Comparison of ENCODE assay signal across 1 cellular context in the genomic region with DNA sequence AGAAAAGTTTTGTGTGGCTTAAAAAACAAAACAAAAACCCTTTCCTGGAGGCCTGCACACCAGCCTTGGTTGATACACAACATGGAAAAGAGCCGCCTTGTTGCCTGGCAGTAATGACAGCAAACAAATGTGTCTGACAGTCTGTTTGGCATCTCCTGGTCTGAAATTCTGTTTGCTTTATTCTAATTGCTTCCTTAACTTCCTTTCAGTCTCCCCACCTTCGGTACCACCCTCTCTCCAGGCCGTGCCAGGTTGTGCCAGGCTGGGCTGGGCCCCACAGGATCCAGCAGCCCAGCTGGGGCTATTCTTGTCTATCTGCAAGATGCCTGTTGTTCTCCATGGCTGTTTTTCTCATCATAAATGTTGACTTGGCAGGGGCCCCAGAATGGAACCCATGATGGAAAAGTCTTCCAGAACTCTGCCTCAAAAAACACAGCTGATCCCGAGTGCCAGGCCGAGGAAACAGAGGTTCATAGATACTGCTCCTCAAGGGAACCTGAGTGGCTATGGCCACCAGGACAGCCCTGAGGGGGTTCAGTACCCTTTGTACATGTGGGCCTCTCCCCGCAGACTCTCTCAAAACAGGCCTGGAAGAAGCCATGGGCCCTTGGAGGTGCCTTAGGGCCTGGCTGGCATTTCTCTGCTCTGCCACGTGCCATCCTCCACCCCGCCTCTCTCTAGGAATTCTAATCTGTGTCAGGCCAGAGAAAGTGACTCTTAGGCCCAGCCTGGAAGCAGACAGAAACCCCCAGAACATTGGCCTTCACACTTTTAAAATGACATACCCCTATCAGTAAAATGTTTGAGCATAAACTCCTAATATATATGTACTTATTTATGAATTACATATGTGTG.
TF ChIP-seq lines count a peak whose summit lies in the region.

No MANE protein-coding gene starts in this region.

TF ChIP-seq in IMR-90, 13 proteins besides CTCF, POLR2A, EP300 and RAD21 (continued from another document):
- TF ChIP-seq, protein P1, sequence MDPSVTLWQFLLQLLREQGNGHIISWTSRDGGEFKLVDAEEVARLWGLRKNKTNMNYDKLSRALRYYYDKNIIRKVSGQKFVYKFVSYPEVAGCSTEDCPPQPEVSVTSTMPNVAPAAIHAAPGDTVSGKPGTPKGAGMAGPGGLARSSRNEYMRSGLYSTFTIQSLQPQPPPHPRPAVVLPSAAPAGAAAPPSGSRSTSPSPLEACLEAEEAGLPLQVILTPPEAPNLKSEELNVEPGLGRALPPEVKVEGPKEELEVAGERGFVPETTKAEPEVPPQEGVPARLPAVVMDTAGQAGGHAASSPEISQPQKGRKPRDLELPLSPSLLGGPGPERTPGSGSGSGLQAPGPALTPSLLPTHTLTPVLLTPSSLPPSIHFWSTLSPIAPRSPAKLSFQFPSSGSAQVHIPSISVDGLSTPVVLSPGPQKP (IDR thresholded peaks at IDR 0.05; ENCODE audit: borderline replicate concordance, low read depth, low read length), result no peak
- TF ChIP-seq RCOR1 (IDR thresholded peaks at IDR 0.05; ENCODE audit: insufficient replicate concordance, low read length) (no peak), MAFK (IDR thresholded peaks at IDR 0.05; ENCODE audit: low read depth, low read length) (no peak), CEBPB (IDR thresholded peaks at IDR 0.05; ENCODE audit: low read depth, low read length) (no peak)
TF ChIP-seq in IMR-90: peak in this region for 0.
